ENCODE assay signal across 9 cellular contexts in the genomic region with DNA sequence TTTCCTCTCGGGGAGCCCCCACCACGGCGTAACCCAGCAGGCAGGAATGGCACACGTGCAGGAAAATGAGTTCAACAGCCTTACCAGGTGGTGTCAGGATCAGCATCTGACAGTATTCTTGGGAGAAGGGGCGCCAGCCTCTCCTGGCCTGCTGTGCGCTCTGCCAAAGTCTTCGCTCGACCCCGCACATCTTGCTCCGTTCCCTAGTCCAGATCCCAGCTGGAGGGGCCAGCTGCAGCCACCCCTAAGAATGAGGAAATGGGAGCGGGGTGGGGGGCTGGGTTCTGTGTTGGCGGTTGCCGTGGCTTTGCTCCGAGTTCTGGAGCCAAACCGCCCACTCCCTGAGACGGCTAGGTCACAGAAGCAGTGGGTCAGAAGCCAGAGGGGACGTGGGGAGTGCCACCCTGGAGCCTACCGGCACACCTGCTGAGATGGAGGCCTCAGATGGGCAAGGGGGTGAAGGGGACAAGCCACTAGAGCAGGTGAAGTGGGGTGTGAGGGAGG. TPM values are rescaled to one million over a fixed set of nuclear protein-coding genes. Genes with fewer than 3 reads are reported as not detected.
A peak's percentile ranks its signal among the peaks of the same experiment; 100 is the strongest.
DNase-seq lines count a peak whose midpoint lies in the region; ATAC-seq, FAIRE-seq and TF ChIP-seq lines count a peak whose summit lies in the region.
"Had no signal": no experiment of that assay in that cellular context is flagged by ENCODE, and none has a peak within 500 bp of the region (broad histone marks: within the 10 kb centered on the region; RNA-seq: fewer than 3 reads in every experiment).

A gene (plus strand): TSS at position 328 of the 504 bp plus-strand sequence. CDS start 104 bp downstream, at position 432.

- H3K36me3 Mint-ChIP-seq in activated T-cell treated with anti-CD3 and anti-CD28 coated beads, Interleukin-2, amount 50 U/mL, for 24 hours (ENCODE audit: low read depth): no peaks in the 10 kb centered on the region
- no peaks in the 10 kb centered on the region for H3K36me3 Mint-ChIP-seq in memory B cell

- H3K27me3 ChIP-seq in bronchial epithelial cell (ENCODE audit: control insufficient read depth, insufficient read depth, low read length) (peaks cover 2% of the 10 kb centered on the region), upper lobe of left lung (no peaks in the 10 kb centered on the region)

- WGBS in upper lobe of left lung, 2 donors: 74 to 82% methylated on average over 13 to 18 of the region's 18 CpGs

- no peak for TF ChIP-seq EP300 in upper lobe of left lung (IDR thresholded peaks at IDR 0.05)

- H3K9me3 ChIP-seq in upper lobe of left lung: no peaks in the 10 kb centered on the region

- H3K4me1 ChIP-seq in upper lobe of left lung: peaks cover 0 to 9% (median 4%) of the 10 kb centered on the region in 4 donors

- TF ChIP-seq CTCF in bronchial epithelial cell (IDR thresholded peaks at IDR 0.05; ENCODE audit: insufficient read depth, low read length, severe bottlenecking) (no peak), upper lobe of left lung (IDR thresholded peaks at IDR 0.05) (no peak)

- peaks cover 10% of the 10 kb centered on the region for H3K4me1 Mint-ChIP-seq in activated T-cell treated with anti-CD3 and anti-CD28 coated beads, Interleukin-2, amount 50 U/mL, for 24 hours (ENCODE audit: low read depth)
- H3K4me1 Mint-ChIP-seq in memory B cell: peaks cover 9% of the 10 kb centered on the region

- peak within 1 kb of the TSS; percentile 26 to 76 (median 67) for H3K27ac ChIP-seq in upper lobe of left lung

- DNase-seq in activated T-cell treated with anti-CD3 and anti-CD28 coated beads, Interleukin-2, amount 50 U/mL, for 24 hours: no peak
- DNase-seq in activated T-cell treated with anti-CD3 and anti-CD28 coated beads, Interleukin-2, amount 50 U/mL, for 48 hours: no peak
- DNase-seq in bronchial epithelial cell (ENCODE audit: low read depth) (no peak), memory B cell (ENCODE audit: low spot score in 2 of 2) (no peak), upper lobe of left lung (peak in 1 of 2 donors; percentile 38), NCI-H748 (lab: John Stamatoyannopoulos, UW; ENCODE audit: unreplicated experiment) (no peak)
- DNase-seq: DND-41 had no signal

- H3K4me3 Mint-ChIP-seq in activated T-cell treated with anti-CD3 and anti-CD28 coated beads, Interleukin-2, amount 50 U/mL, for 24 hours: peak within 1 kb of the TSS; percentile 71
- H3K4me3 Mint-ChIP-seq in memory B cell: peak within 1 kb of the TSS; percentile 90

- H3K36me3 ChIP-seq in bronchial epithelial cell (ENCODE audit: control insufficient read depth, insufficient read depth, low read length) (no peaks in the 10 kb centered on the region), upper lobe of left lung (no peaks in the 10 kb centered on the region)

- no peaks in the 10 kb centered on the region for H3K27me3 Mint-ChIP-seq in activated T-cell treated with anti-CD3 and anti-CD28 coated beads, Interleukin-2, amount 50 U/mL, for 24 hours
- no peaks in the 10 kb centered on the region for H3K27me3 Mint-ChIP-seq in memory B cell

- TF ChIP-seq POLR2A in upper lobe of left lung (IDR thresholded peaks at IDR 0.05): no peak

- no peak for ATAC-seq in memory B cell (ENCODE audit: low read depth)
- peak; percentile 7 to 37 for ATAC-seq in upper lobe of left lung (ENCODE audit: low FRiP score in 2 of 2)
- ATAC-seq in GM19324 (IDR thresholded peaks at IDR 0.05; ENCODE audit: low FRiP score, unreplicated experiment): no peak
- ATAC-seq in GM21515 (IDR thresholded peaks at IDR 0.05; ENCODE audit: unreplicated experiment): no peak

- H3K4me3 ChIP-seq in bronchial epithelial cell (ENCODE audit: low read depth, low read length) (peak within 1 kb of the TSS; percentile 39), upper lobe of left lung (peak within 1 kb of the TSS; percentile 41 to 53 (median 50))

- peak within 1 kb of the TSS; percentile 89 for H3K27ac Mint-ChIP-seq in activated T-cell treated with anti-CD3 and anti-CD28 coated beads, Interleukin-2, amount 50 U/mL, for 24 hours
- peak within 1 kb of the TSS; percentile 94 for H3K27ac Mint-ChIP-seq in memory B cell

- FAIRE-seq in bronchial epithelial cell (lab: Jason Lieb, UNC): no peak

- H3K9me3 Mint-ChIP-seq in activated T-cell treated with anti-CD3 and anti-CD28 coated beads, Interleukin-2, amount 50 U/mL, for 24 hours: no peaks in the 10 kb centered on the region
- H3K9me3 Mint-ChIP-seq in memory B cell: no peaks in the 10 kb centered on the region

RNA-seq across cellular contexts. Expression of the gene that starts here (rescaled TPM):
- total RNA-seq in bronchial epithelial cell: not detected in 2 replicates
- under 1 TPM in 2 of 6 donors, not detected in 4; 0.37 to 0.61 TPM for total RNA-seq in upper lobe of left lung

Comparison
In these comparisons a context has a peak if more than half of its experiments do, and no peak if none do; other contexts are left out.
1. Peak in ATAC-seq, H3K4me3 ChIP-seq and H3K27ac ChIP-seq in upper lobe of left lung; RNA of the gene not detected or under 1 TPM.